15 cellular contexts compared by ENCODE assay signal in the genomic region with DNA sequence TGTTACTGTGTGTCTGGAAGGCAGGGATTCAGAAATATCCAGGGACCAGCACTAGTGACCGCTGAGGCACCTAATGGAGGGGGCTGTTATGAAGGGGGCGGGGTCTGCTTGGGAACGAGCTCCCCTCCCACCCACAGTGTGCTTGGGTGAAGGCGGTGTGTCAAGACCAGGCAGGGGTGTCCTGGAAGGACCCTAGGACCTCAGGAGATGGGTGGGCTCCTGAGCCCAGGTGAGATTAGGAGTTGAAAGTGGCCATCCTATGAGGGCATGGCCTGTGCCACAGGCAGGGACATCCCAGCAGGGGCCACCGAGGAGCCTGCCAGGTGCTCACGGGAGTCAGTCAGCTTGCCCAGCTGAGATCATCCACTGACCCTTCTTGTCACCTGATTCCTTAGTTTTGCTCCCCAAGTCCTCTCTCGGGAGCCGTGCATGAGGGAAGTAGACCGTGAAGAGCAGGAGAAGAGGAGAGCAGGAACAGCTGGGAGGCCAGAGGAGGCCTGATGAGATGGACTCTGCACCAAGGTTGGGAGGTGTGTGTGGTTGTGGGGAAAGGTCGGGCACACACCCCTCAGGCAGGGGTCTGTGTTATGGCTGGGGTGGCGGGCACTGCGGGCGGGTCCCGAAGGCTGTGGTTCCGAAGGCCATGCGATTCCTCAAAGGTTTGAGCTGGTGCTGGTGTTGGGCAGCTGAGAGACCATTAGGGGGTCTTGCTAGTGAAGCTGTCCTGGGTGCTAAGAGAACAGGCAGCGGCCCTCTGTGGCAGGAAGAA.
"Had no signal": no experiment of that assay in that cellular context is flagged by ENCODE, and none has a peak within 500 bp of the region (broad histone marks: within the 10 kb centered on the region; RNA-seq: fewer than 3 reads in every experiment).

No MANE protein-coding gene starts in this region.

- H3K9me3 ChIP-seq: body of pancreas, esophagus muscularis mucosa, left lung, pancreas had no signal

- H3K27me3 ChIP-seq: body of pancreas, esophagus muscularis mucosa, left lung, pancreas had no signal

- H3K27ac ChIP-seq: body of pancreas, esophagus muscularis mucosa, left lung, pancreas had no signal

- H3K36me3 ChIP-seq: esophagus muscularis mucosa, left lung, pancreas had no signal

- H3K4me1 ChIP-seq: left lung had no signal

- DNase-seq: activated B cell treated with CpG ODN at 0.5 μM for 24 hours; activated CD4-positive, alpha-beta T cell treated with anti-CD3 and anti-CD28 coated beads, Interleukin-2, amount 10 ng/mL, durations not matched to agents 24 days and 14 days; activated T-cell treated with anti-CD3 and anti-CD28 coated beads for 4 hours; amniotic stem cell; body of pancreas; cerebellar nuclear complex; glutamatergic neuron; left lung; mesenchymal stem cell; stimulated activated CD4-positive, alpha-beta T cell treated with anti-CD3 and anti-CD28 coated beads, Interleukin-15, amount 100 ng/mL, for 24 hours; stimulated activated CD4-positive, alpha-beta T cell treated with anti-CD3 and anti-CD28 coated beads, Interleukin-4, amount 100 ng/mL, for 24 hours; T-helper 2 cell had no signal

- FAIRE-seq: pancreas, TTC549 had no signal

- H3K4me3 ChIP-seq: body of pancreas, esophagus muscularis mucosa, left lung, pancreas had no signal
